2 cellular contexts compared by ENCODE assay signal in genomic region chrX:41019041-41019392, GRCh38.
TF ChIP-seq lines count a peak whose summit lies in the region.

No MANE protein-coding gene starts in this region.

TF ChIP-seq in GM23338, 12 proteins besides CTCF, POLR2A, EP300 and RAD21 (continued from another document):
- TF ChIP-seq REST (IDR thresholded peaks at IDR 0.05; ENCODE audit: unreplicated experiment), result no peak
- no peak for TF ChIP-seq EZH2phosphoT487 (IDR thresholded peaks at IDR 0.05; ENCODE audit: unreplicated experiment)
- no peak for TF ChIP-seq ZNF462 (CRISPR knock-in tag; IDR thresholded peaks at IDR 0.05)
- no peak for TF ChIP-seq JUNB (IDR thresholded peaks at IDR 0.05; ENCODE audit: unreplicated experiment)
- TF ChIP-seq CREB1 (CRISPR knock-in tag; IDR thresholded peaks at IDR 0.05; ENCODE audit: low read depth), result no peak
- no peak for TF ChIP-seq EZH2 (IDR thresholded peaks at IDR 0.05; ENCODE audit: low read depth, unreplicated experiment)
- TF ChIP-seq POLR2AphosphoS5 (IDR thresholded peaks at IDR 0.05; ENCODE audit: low read depth), result no peak
- no peak for TF ChIP-seq ZNF331 (CRISPR knock-in tag; IDR thresholded peaks at IDR 0.05; ENCODE audit: low read depth)
- TF ChIP-seq STAT1 (IDR thresholded peaks at IDR 0.05; ENCODE audit: unreplicated experiment), result no peak
- TF ChIP-seq NANOG (IDR thresholded peaks at IDR 0.05; ENCODE audit: borderline replicate concordance), result no peak
- no peak for TF ChIP-seq ETS1 (IDR thresholded peaks at IDR 0.05)

TF ChIP-seq in WTC11, 78 proteins besides CTCF, POLR2A, EP300 and RAD21 (continued from another document):
- TF ChIP-seq AR (CRISPR knock-in tag; IDR thresholded peaks at IDR 0.05) (no peak), FOXP4 (CRISPR knock-in tag; IDR thresholded peaks at IDR 0.05) (no peak), FOXP1 (CRISPR knock-in tag; IDR thresholded peaks at IDR 0.05; ENCODE audit: borderline replicate concordance) (no peak), MAX (CRISPR knock-in tag; IDR thresholded peaks at IDR 0.05) (no peak), E2F4 (CRISPR knock-in tag; IDR thresholded peaks at IDR 0.05; ENCODE audit: borderline replicate concordance, low read depth) (no peak), PREB (CRISPR knock-in tag; IDR thresholded peaks at IDR 0.05; ENCODE audit: borderline replicate concordance) (no peak), TEAD4 (CRISPR knock-in tag; IDR thresholded peaks at IDR 0.05) (no peak), GABPB1 (CRISPR knock-in tag; IDR thresholded peaks at IDR 0.05) (no peak), ESRRA (CRISPR knock-in tag; IDR thresholded peaks at IDR 0.05; ENCODE audit: borderline replicate concordance) (no peak), EMX1 (CRISPR knock-in tag; IDR thresholded peaks at IDR 0.05) (no peak), ZNF425 (CRISPR knock-in tag; conservative IDR thresholded peaks at IDR 0.05) (no peak)
